ENCODE assay signal across 16 cellular contexts in genomic region chr11:100525635-100526034, GRCh38.
DNase-seq lines count a peak whose midpoint lies in the region; ATAC-seq, FAIRE-seq and TF ChIP-seq lines count a peak whose summit lies in the region.
"Had no signal": no experiment of that assay in that cellular context is flagged by ENCODE, and none has a peak within 500 bp of the region (broad histone marks: within the 10 kb centered on the region; RNA-seq: fewer than 3 reads in every experiment).

No MANE protein-coding gene starts in this region.

- H3K27me3 Mint-ChIP-seq in neural progenitor cell (ENCODE audit: insufficient read depth, low read depth) = no peaks in the 10 kb centered on the region
- no peaks in the 10 kb centered on the region for H3K27me3 Mint-ChIP-seq in CD8-positive, alpha-beta T cell (ENCODE audit: low read depth)
- H3K27me3 Mint-ChIP-seq: activated CD4-positive, alpha-beta memory T cell treated with anti-CD3 and anti-CD28 coated beads, Interleukin-2, amount 10 ng/mL, durations not matched to agents 7 days and 5 days; central memory CD8-positive, alpha-beta T cell; naive B cell had no signal

- no peaks in the 10 kb centered on the region for H3K4me1 Mint-ChIP-seq in neural progenitor cell
- no peaks in the 10 kb centered on the region for H3K4me1 Mint-ChIP-seq in CD8-positive, alpha-beta T cell (ENCODE audit: low read depth)
- H3K4me1 Mint-ChIP-seq: activated CD4-positive, alpha-beta memory T cell treated with anti-CD3 and anti-CD28 coated beads, Interleukin-2, amount 10 ng/mL, durations not matched to agents 7 days and 5 days; central memory CD8-positive, alpha-beta T cell; naive B cell had no signal

- FAIRE-seq in bronchial epithelial cell (lab: Jason Lieb, UNC) = no peak
- no peak for FAIRE-seq in GM12891 (lab: Jason Lieb, UNC)

- H3K4me3 ChIP-seq in Karpas-422 (ENCODE audit: low read length) (no peak overlapping the region), bronchial epithelial cell (ENCODE audit: low read depth, low read length) (no peak overlapping the region), neural progenitor cell (no peak overlapping the region)
- H3K4me3 ChIP-seq in CD8-positive, alpha-beta T cell (ENCODE audit: low read depth, low read length) = no peak overlapping the region
- H3K4me3 ChIP-seq: esophagus muscularis mucosa had no signal

- H3K27ac Mint-ChIP-seq in neural progenitor cell = no peak overlapping the region
- H3K27ac Mint-ChIP-seq in CD8-positive, alpha-beta T cell = no peak overlapping the region
- H3K27ac Mint-ChIP-seq: activated CD4-positive, alpha-beta memory T cell treated with anti-CD3 and anti-CD28 coated beads, Interleukin-2, amount 10 ng/mL, durations not matched to agents 7 days and 5 days; naive B cell had no signal

- H3K9me3 Mint-ChIP-seq in neural progenitor cell = peaks cover 33% of the 10 kb centered on the region
- peaks cover 27% of the 10 kb centered on the region for H3K9me3 Mint-ChIP-seq in CD8-positive, alpha-beta T cell

- H3K9me3 ChIP-seq in Karpas-422 (ENCODE audit: low read length) (peaks cover 78% of the 10 kb centered on the region), neural progenitor cell (ENCODE audit: low read depth) (peaks cover 11% of the 10 kb centered on the region)
- no peaks in the 10 kb centered on the region for H3K9me3 ChIP-seq in CD8-positive, alpha-beta T cell (ENCODE audit: low read length)

- H3K4me1 ChIP-seq in Karpas-422 (ENCODE audit: low read length) (no peaks in the 10 kb centered on the region), neural progenitor cell (no peaks in the 10 kb centered on the region)
- H3K4me1 ChIP-seq in CD8-positive, alpha-beta T cell (ENCODE audit: insufficient read depth, low read length) = no peaks in the 10 kb centered on the region
- H3K4me1 ChIP-seq: esophagus muscularis mucosa had no signal

- H2AFZ ChIP-seq in Karpas-422 (ENCODE audit: low read length) (no peak overlapping the region), neural progenitor cell (replicated peaks) (peak overlapping the region; percentile 63)

- no peak overlapping the region for H3K4me2 ChIP-seq in Karpas-422 (ENCODE audit: low read depth, low read length, poor library complexity, severe bottlenecking)
- no peak overlapping the region for H3K4me2 ChIP-seq in neural progenitor cell

- intact Hi-C loops in CD8-positive, alpha-beta T cell (cut with DNase I, micrococcal nuclease) = no loop called here

- no peaks in the 10 kb centered on the region for H3K36me3 Mint-ChIP-seq in neural progenitor cell
- no peaks in the 10 kb centered on the region for H3K36me3 Mint-ChIP-seq in CD8-positive, alpha-beta T cell

- H3K27ac ChIP-seq in Karpas-422 (ENCODE audit: low read length) (no peak overlapping the region), neural progenitor cell (no peak overlapping the region)
- no peak overlapping the region for H3K27ac ChIP-seq in CD8-positive, alpha-beta T cell (ENCODE audit: low read depth, low read length)
- H3K27ac ChIP-seq: esophagus muscularis mucosa had no signal

- H3K4me3 Mint-ChIP-seq in neural progenitor cell = no peak overlapping the region
- no peak overlapping the region for H3K4me3 Mint-ChIP-seq in CD8-positive, alpha-beta T cell
- H3K4me3 Mint-ChIP-seq: activated CD4-positive, alpha-beta memory T cell treated with anti-CD3 and anti-CD28 coated beads, Interleukin-2, amount 10 ng/mL, durations not matched to agents 7 days and 5 days; central memory CD8-positive, alpha-beta T cell; naive B cell had no signal

- H3K9ac ChIP-seq in Karpas-422 (ENCODE audit: low read length) (no peak overlapping the region), neural progenitor cell (no peak overlapping the region)

- H3K27me3 ChIP-seq in Karpas-422 (ENCODE audit: low read length) (no peaks in the 10 kb centered on the region), bronchial epithelial cell (ENCODE audit: control insufficient read depth, insufficient read depth, low read length) (no peaks in the 10 kb centered on the region), neural progenitor cell (no peaks in the 10 kb centered on the region)
- H3K27me3 ChIP-seq in CD8-positive, alpha-beta T cell (ENCODE audit: insufficient read depth, low read length) = no peaks in the 10 kb centered on the region
- H3K27me3 ChIP-seq: esophagus muscularis mucosa had no signal

- CTCF ChIA-PET in CD8-positive, alpha-beta T cell (lab: Charles Lee) = no interaction called here

- H3K36me3 ChIP-seq in Karpas-422 (ENCODE audit: insufficient read depth, low read length) (no peaks in the 10 kb centered on the region), bronchial epithelial cell (ENCODE audit: control insufficient read depth, insufficient read depth, low read length) (no peaks in the 10 kb centered on the region), neural progenitor cell (no peaks in the 10 kb centered on the region)
- H3K36me3 ChIP-seq in CD8-positive, alpha-beta T cell (ENCODE audit: insufficient read depth, low read length) = no peaks in the 10 kb centered on the region
- H3K36me3 ChIP-seq: esophagus muscularis mucosa had no signal

- no peak for TF ChIP-seq POLR2A in GM12891 (IDR thresholded peaks at IDR 0.05; ENCODE audit: low read depth, low read length)

- H3K79me2 ChIP-seq in Karpas-422 (ENCODE audit: low read length) (no peaks in the 10 kb centered on the region), neural progenitor cell (ENCODE audit: low read depth) (no peaks in the 10 kb centered on the region)

- H3F3A ChIP-seq in neural progenitor cell (ENCODE audit: low read depth) = no peaks in the 10 kb centered on the region

- H3K9me2 ChIP-seq in Karpas-422 (replicated peaks; ENCODE audit: insufficient read depth, low read length) = no peaks in the 10 kb centered on the region

- peak; percentile 52 for TF ChIP-seq CTCF in bronchial epithelial cell (IDR thresholded peaks at IDR 0.05; ENCODE audit: insufficient read depth, low read length, severe bottlenecking)
- TF ChIP-seq CTCF in neural progenitor cell (IDR thresholded peaks at IDR 0.05) = peak; percentile 56
- no peak for TF ChIP-seq CTCF in CD8-positive, alpha-beta T cell (IDR thresholded peaks at IDR 0.05)

- ATAC-seq in CD8-positive, alpha-beta T cell = no peak
- ATAC-seq: sciatic nerve had no signal

- DNase-seq in DMS 273 (lab: John Stamatoyannopoulos, UW; ENCODE audit: unreplicated experiment) (peak; percentile 14), DMS 273 treated with DMSO at 0.1 percent for 48 hours (lab: John Stamatoyannopoulos, UW) (no peak), Karpas-422 (peak; percentile 58), bronchial epithelial cell (ENCODE audit: low read depth) (peak; percentile 12), neural progenitor cell (ENCODE audit: low spot score) (peak; percentile 35), GM12891 (ENCODE audit: insufficient read length, low spot score) (no peak)
- no peak for DNase-seq in stimulated activated CD4-positive, alpha-beta T cell treated with anti-CD3 and anti-CD28 coated beads, Interleukin-4, amount 100 ng/mL, for 4 hours
- DNase-seq in CD8-positive, alpha-beta T cell = no peak
- DNase-seq: 8988T; activated CD4-positive, alpha-beta memory T cell treated with anti-CD3 and anti-CD28 coated beads, Interleukin-2, amount 10 ng/mL, durations not matched to agents 7 days and 5 days; activated naive CD4-positive, alpha-beta T cell; naive B cell; NCI-H1930 had no signal

- POLR2A ChIA-PET in CD8-positive, alpha-beta T cell (lab: Charles Lee) = no interaction called here

- H4K20me1 ChIP-seq in Karpas-422 (ENCODE audit: insufficient read depth, low read depth, low read length) (no peaks in the 10 kb centered on the region), neural progenitor cell (ENCODE audit: low read depth) (no peaks in the 10 kb centered on the region)

TF ChIP-seq in GM12891, 5 proteins besides CTCF, POLR2A, EP300 and RAD21:
- TF ChIP-seq POLR2AphosphoS5 (IDR thresholded peaks at IDR 0.05; ENCODE audit: low read depth, low read length) = no peak
- TF ChIP-seq PAX5 (IDR thresholded peaks at IDR 0.05; ENCODE audit: insufficient read depth, low read length, severe bottlenecking) = no peak
- TF ChIP-seq POU2F2 (IDR thresholded peaks at IDR 0.05; ENCODE audit: low read depth, low read length) = no peak
- TF ChIP-seq TAF1 (IDR thresholded peaks at IDR 0.05; ENCODE audit: low read depth, low read length) = no peak
- TF ChIP-seq SPI1 (IDR thresholded peaks at IDR 0.05; ENCODE audit: low read depth, low read length) = no peak

Comparison
In these comparisons a context has a peak if more than half of its experiments do, and no peak if none do; other contexts are left out.
1. DNase-seq: peak in DMS 273 (single experiment), Karpas-422 (single experiment), bronchial epithelial cell (single experiment) and neural progenitor cell (single experiment); none in DMS 273 treated with DMSO at 0.1 percent for 48 hours (single experiment), stimulated activated CD4-positive, alpha-beta T cell treated with anti-CD3 and anti-CD28 coated beads, Interleukin-4, amount 100 ng/mL, for 4 hours (0 of 2), GM12891 (single experiment) and CD8-positive, alpha-beta T cell (0 of 7).